8 cellular contexts compared by ENCODE assay signal in the genomic region with DNA sequence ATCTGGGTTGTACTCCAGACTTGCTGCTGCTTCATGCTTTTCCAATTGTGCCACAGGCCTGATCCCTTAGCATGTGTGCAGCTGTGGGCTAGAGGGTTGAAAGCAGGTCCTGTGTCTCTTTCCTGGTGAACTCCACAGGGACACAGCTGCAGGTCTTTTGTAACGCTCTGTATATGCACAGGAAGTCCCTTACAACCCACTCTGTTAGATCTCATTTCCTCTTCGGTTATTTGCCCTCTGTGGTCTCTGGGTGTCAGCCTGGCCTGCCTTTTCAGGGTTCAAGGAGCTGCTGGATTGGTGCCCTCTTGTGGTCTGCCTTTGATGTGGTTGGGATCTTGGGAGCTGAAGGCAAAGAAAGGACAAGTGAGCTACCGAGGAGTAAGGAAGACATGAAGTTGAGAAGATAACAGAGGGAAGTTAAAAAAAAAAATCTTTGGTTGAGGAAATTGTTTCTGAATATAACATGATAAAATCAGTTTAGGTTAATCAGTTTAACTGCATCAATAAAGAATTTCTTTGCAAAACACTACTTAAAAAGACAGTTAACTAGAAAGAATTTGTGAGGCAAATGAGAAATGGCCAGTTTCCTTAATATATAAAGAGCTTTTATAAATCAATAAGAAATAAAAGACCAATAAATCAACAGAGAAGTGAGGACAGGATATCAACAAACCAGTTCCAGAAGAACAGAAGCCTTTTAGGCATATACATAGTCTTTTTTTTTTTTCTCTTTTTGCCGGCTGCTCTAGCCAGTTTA. TPM values are rescaled to one million over a fixed set of nuclear protein-coding genes. Genes with fewer than 3 reads are reported as not detected.
DNase-seq lines count a peak whose midpoint lies in the region; ATAC-seq and FAIRE-seq lines count a peak whose summit lies in the region.

No MANE protein-coding gene starts in this region.

- H3K9me3 Mint-ChIP-seq in CD8-positive, alpha-beta memory T cell = no peaks in the 10 kb centered on the region
- H3K9me3 Mint-ChIP-seq in activated naive CD4-positive, alpha-beta T cell treated with anti-CD3 and anti-CD28 coated beads for 36 hours = no peaks in the 10 kb centered on the region

- H3K36me3 Mint-ChIP-seq in CD8-positive, alpha-beta memory T cell = no peaks in the 10 kb centered on the region
- H3K36me3 Mint-ChIP-seq in activated naive CD4-positive, alpha-beta T cell treated with anti-CD3 and anti-CD28 coated beads for 36 hours (ENCODE audit: low read depth) = peaks cover 2% of the 10 kb centered on the region

- CTCF ChIA-PET in CD8-positive, alpha-beta memory T cell (lab: Charles Lee) = interaction anchor here (1.1 to 2.7 kb wide), 2 partner anchors 22 to 270 kb away, joined by 4 to 6 read pairs; no protein-coding TSS in a partner anchor
- CTCF ChIA-PET in activated naive CD4-positive, alpha-beta T cell treated with anti-CD3 and anti-CD28 coated beads for 36 hours (lab: Charles Lee) = interaction anchor here (0.6 to 1.2 kb wide), 7 partner anchors 13 to 272 kb away, joined by 3 to 5 read pairs (median 4); no protein-coding TSS in a partner anchor

- no peaks in the 10 kb centered on the region for H3K9me3 ChIP-seq in CD8-positive, alpha-beta memory T cell (ENCODE audit: low read length)

- peaks cover 27 to 55% (median 41%) of the 10 kb centered on the region in 3 donors for H3K4me1 Mint-ChIP-seq in CD8-positive, alpha-beta memory T cell
- peaks cover 47% of the 10 kb centered on the region for H3K4me1 Mint-ChIP-seq in activated naive CD4-positive, alpha-beta T cell treated with anti-CD3 and anti-CD28 coated beads for 36 hours (ENCODE audit: low read depth)

- FAIRE-seq in GM19239 (lab: Jason Lieb, UNC) = peak; percentile 93

- peak; percentile 66 for ATAC-seq in HG03280 (IDR thresholded peaks at IDR 0.05; ENCODE audit: unreplicated experiment)

- no peak overlapping the region for H3K4me3 ChIP-seq in CD8-positive, alpha-beta memory T cell (ENCODE audit: low read length)

- no peaks in the 10 kb centered on the region for H3K36me3 ChIP-seq in CD8-positive, alpha-beta memory T cell (ENCODE audit: insufficient read depth, low read length)

- intact Hi-C loops in activated naive CD4-positive, alpha-beta T cell treated with anti-CD3 and anti-CD28 coated beads for 36 hours (cut with micrococcal nuclease) = loop anchor here (1.0 kb wide), 5 partner anchors 42 to 270 kb away; partner anchors contain the start of genes ALDH9A1 and TMCO1

- H3K4me1 ChIP-seq in CD8-positive, alpha-beta memory T cell (ENCODE audit: insufficient read depth, low read length) = peaks cover 35% of the 10 kb centered on the region

- no peaks in the 10 kb centered on the region for H3K27me3 ChIP-seq in CD8-positive, alpha-beta memory T cell (ENCODE audit: insufficient read depth, low read length, poor library complexity, severe bottlenecking)

- peak overlapping the region; percentile 10 to 78 (median 59) for H3K4me3 Mint-ChIP-seq in CD8-positive, alpha-beta memory T cell
- H3K4me3 Mint-ChIP-seq in activated naive CD4-positive, alpha-beta T cell treated with anti-CD3 and anti-CD28 coated beads for 36 hours = no peak overlapping the region

- POLR2A ChIA-PET in CD8-positive, alpha-beta memory T cell (lab: Charles Lee) = no interaction called here

- DNase-seq in CD8-positive, alpha-beta memory T cell = peak; percentile 25 to 70 (median 45)
- DNase-seq in GM19239 (ENCODE audit: insufficient read length, low spot score) = peak; percentile 31
- peak; percentile 99 for DNase-seq in SIG-M5 treated with dmso at 0.1 percent for 504 hours (lab: John Stamatoyannopoulos, UW; ENCODE audit: unreplicated experiment)
- DNase-seq in activated naive CD4-positive, alpha-beta T cell treated with anti-CD3 and anti-CD28 coated beads for 36 hours = peak; percentile 83
- peak; percentile 30 for DNase-seq in iPS DF 4.7 (ENCODE audit: extremely low read depth, low spot score)
- DNase-seq in stimulated activated CD8-positive, alpha-beta memory T cell treated with anti-CD3 and anti-CD28 coated beads, Interleukin-7, amount 100 ng/mL, for 1 hour (ENCODE audit: low read depth in 2 of 2) = peak; percentile 9 to 15
- DNase-seq in cerebellar nuclear complex (lab: John Stamatoyannopoulos, UW) = no peak

- H3K27ac Mint-ChIP-seq in CD8-positive, alpha-beta memory T cell = peak overlapping the region in 7 of 8 donors; percentile 0 to 77 (median 51)
- H3K27ac Mint-ChIP-seq in activated naive CD4-positive, alpha-beta T cell treated with anti-CD3 and anti-CD28 coated beads for 36 hours = no peak overlapping the region

- H3K27me3 Mint-ChIP-seq in CD8-positive, alpha-beta memory T cell = peaks cover 0 to 1% of the 10 kb centered on the region in 2 donors
- peaks cover 1% of the 10 kb centered on the region for H3K27me3 Mint-ChIP-seq in activated naive CD4-positive, alpha-beta T cell treated with anti-CD3 and anti-CD28 coated beads for 36 hours (ENCODE audit: low read depth)

- no peak overlapping the region for H3K27ac ChIP-seq in CD8-positive, alpha-beta memory T cell (ENCODE audit: low read depth, low read length)

RNA-seq across cellular contexts. Expression of gene UCK2, which starts 44.1 kb away (rescaled TPM):
- 100 to 1,000 TPM in 1 of 2 experiments, 10 to 100 TPM in 1; 97.4 to 100 TPM for total RNA-seq in CD8-positive, alpha-beta memory T cell
- polyA plus RNA-seq in CD8-positive, alpha-beta memory T cell = 10.7 TPM
- total RNA-seq in activated naive CD4-positive, alpha-beta T cell treated with anti-CD3 and anti-CD28 coated beads for 36 hours = 10 to 100 TPM; 58.8 to 61.5 TPM

Comparison
In these comparisons a context has a peak if more than half of its experiments do, and no peak if none do; other contexts are left out.
1. DNase-seq: peak in CD8-positive, alpha-beta memory T cell (5 of 5), GM19239 (single experiment), SIG-M5 treated with dmso at 0.1 percent for 504 hours (single experiment), activated naive CD4-positive, alpha-beta T cell treated with anti-CD3 and anti-CD28 coated beads for 36 hours (single experiment), iPS DF 4.7 (single experiment) and stimulated activated CD8-positive, alpha-beta memory T cell treated with anti-CD3 and anti-CD28 coated beads, Interleukin-7, amount 100 ng/mL, for 1 hour (2 of 2); none in cerebellar nuclear complex (0 of 2).